In the genomic region with DNA sequence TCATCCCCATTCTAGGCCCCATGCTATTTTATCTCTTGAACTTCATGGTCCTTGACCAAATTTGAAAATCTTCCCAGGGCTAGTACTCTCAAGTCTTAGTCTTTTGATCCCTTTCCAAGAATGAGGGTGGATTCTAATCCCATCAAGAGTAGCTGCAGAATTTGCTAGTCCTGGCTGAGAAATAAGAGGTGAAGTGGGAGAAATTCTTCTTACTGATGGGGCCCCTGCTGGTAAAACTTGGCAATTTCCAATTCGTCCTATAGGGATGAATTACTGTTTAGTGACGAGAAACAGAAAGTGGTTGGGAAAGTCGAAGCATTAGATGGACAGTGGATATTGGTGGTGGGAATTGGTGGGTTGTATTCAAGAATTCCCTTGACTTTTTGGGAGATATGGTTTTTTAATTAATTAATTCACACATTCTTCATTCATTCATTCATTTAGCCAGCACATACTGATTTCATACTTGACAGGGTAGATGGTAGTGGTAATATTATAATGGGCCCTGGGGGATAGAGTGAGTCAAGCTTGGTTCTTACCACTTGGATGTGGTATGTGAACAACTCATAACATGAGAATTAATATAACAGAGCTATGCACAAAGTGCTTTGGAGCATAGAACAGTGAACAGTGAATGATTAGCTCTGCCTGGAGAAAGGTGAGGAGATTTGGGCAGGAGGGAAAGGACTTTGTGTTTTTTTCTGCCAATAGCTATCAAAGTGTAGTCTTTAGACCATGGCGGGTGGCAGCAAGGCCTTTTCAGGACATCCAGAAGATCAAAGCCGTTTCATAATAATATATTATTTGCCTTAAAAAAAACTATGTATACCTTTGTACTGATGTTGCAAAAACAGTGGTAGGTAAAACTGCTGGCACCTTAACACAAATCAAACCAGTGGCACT, we compare ENCODE assay signal across 8 cellular contexts.
DNase-seq lines count a peak whose midpoint lies in the region; ATAC-seq and TF ChIP-seq lines count a peak whose summit lies in the region.

No MANE protein-coding gene starts in this region.

- H3K4me1 ChIP-seq in tibial nerve, result peaks cover 0 to 26% (median 0%) of the 10 kb centered on the region in 4 donors

- no peak overlapping the region for H3K4me3 ChIP-seq in tibial nerve

- no peaks in the 10 kb centered on the region for H3K9me3 ChIP-seq in tibial nerve

- H3K36me3 ChIP-seq in tibial nerve, result no peaks in the 10 kb centered on the region

- peak overlapping the region; percentile 41 for H3K4me3 Mint-ChIP-seq in activated T-helper 17 cell treated with anti-CD3 and anti-CD28 coated beads, Interleukin-2, amount 50 U/mL, for 72 hours

- H3K9me3 Mint-ChIP-seq in activated T-helper 17 cell treated with anti-CD3 and anti-CD28 coated beads, Interleukin-2, amount 50 U/mL, for 72 hours, result no peaks in the 10 kb centered on the region

- ATAC-seq in HG02759 (IDR thresholded peaks at IDR 0.05; ENCODE audit: unreplicated experiment) (peak; percentile 61), GM21447 (IDR thresholded peaks at IDR 0.05; ENCODE audit: unreplicated experiment) (no peak), GM21723 (IDR thresholded peaks at IDR 0.05; ENCODE audit: unreplicated experiment) (no peak)
- ATAC-seq in activated T-helper 17 cell treated with anti-CD3 and anti-CD28 coated beads, Interleukin-2, amount 50 U/mL, for 72 hours (replicated peaks), result peak; percentile 75

- TF ChIP-seq POLR2A in tibial nerve (IDR thresholded peaks at IDR 0.05), result no peak

- H3K27ac Mint-ChIP-seq in activated T-helper 17 cell treated with anti-CD3 and anti-CD28 coated beads, Interleukin-2, amount 50 U/mL, for 72 hours, result peak overlapping the region; percentile 79

- no peak for TF ChIP-seq EP300 in tibial nerve (IDR thresholded peaks at IDR 0.05)

- TF ChIP-seq CTCF in tibial nerve (IDR thresholded peaks at IDR 0.05), result peak in 1 of 5 experiments; percentile 10

- H3K4me1 Mint-ChIP-seq in activated T-helper 17 cell treated with anti-CD3 and anti-CD28 coated beads, Interleukin-2, amount 50 U/mL, for 72 hours, result peaks cover 57% of the 10 kb centered on the region

- 88 to 91% methylated on average over 5 of the region's 5 CpGs for WGBS in tibial nerve, 2 donors

- no peak overlapping the region for H3K27ac ChIP-seq in tibial nerve

- H3K36me3 Mint-ChIP-seq in activated T-helper 17 cell treated with anti-CD3 and anti-CD28 coated beads, Interleukin-2, amount 50 U/mL, for 72 hours (ENCODE audit: low read depth), result no peaks in the 10 kb centered on the region

- no peaks in the 10 kb centered on the region for H3K27me3 ChIP-seq in tibial nerve

- no peaks in the 10 kb centered on the region for H3K27me3 Mint-ChIP-seq in activated T-helper 17 cell treated with anti-CD3 and anti-CD28 coated beads, Interleukin-2, amount 50 U/mL, for 72 hours

- peak; percentile 83 for DNase-seq in EL
- DNase-seq in myocyte (ENCODE audit: low read depth), result peak; percentile 71
- no peak for DNase-seq in inferior parietal cortex (ENCODE audit: extremely low spot score)
- no peak for DNase-seq in tibial nerve (ENCODE audit: low spot score in 2 of 2)

Comparison
In these comparisons a context has a peak if more than half of its experiments do, and no peak if none do; other contexts are left out.
1. DNase-seq: peak in EL (single experiment) and myocyte (single experiment); none in inferior parietal cortex (single experiment) and tibial nerve (0 of 2).
2. ATAC-seq: peak in HG02759 (single experiment) and activated T-helper 17 cell treated with anti-CD3 and anti-CD28 coated beads, Interleukin-2, amount 50 U/mL, for 72 hours (single experiment); none in GM21447 (single experiment) and GM21723 (single experiment).